ENCODE assay signal across 19 cellular contexts in genomic region chr2:206804326-206804725, GRCh38. TPM values are rescaled to one million over a fixed set of nuclear protein-coding genes. Genes with fewer than 3 reads are reported as not detected.
"Had no signal": no experiment of that assay in that cellular context is flagged by ENCODE, and none has a peak within 500 bp of the region (broad histone marks: within the 10 kb centered on the region; RNA-seq: fewer than 3 reads in every experiment).

No MANE protein-coding gene starts in this region.

- H3K4me3 ChIP-seq: ascending aorta, coronary artery, lung, mucosa of descending colon, right lobe of liver, thoracic aorta, uterus had no signal

- H3K9me3 ChIP-seq: ascending aorta, mucosa of descending colon, right lobe of liver, thoracic aorta, uterus had no signal

- H3K4me1 ChIP-seq: right lobe of liver, uterus had no signal

- H3K27ac ChIP-seq: ascending aorta, coronary artery, right lobe of liver, thoracic aorta had no signal

- DNase-seq: activated CD4-positive, alpha-beta T cell treated with anti-CD3 and anti-CD28 coated beads for 36 hours; activated CD8-positive, alpha-beta memory T cell treated with anti-CD3 and anti-CD28 coated beads, Interleukin-2, amount 50 U/mL, for 48 hours; activated CD8-positive, alpha-beta T cell treated with anti-CD3 and anti-CD28 coated beads for 36 hours; activated naive CD4-positive, alpha-beta T cell; caudate nucleus; effector CD4-positive, alpha-beta T cell; hypothalamus; left cardiac atrium; mucosa of descending colon; naive thymus-derived CD8-positive, alpha-beta T cell; nucleus accumbens; right lobe of liver; stimulated activated naive CD4-positive, alpha-beta T cell treated with Interleukin-2 at 50 U/mL for 16 hours; SW 1271; uterus had no signal

- H3K27me3 Mint-ChIP-seq: activated CD4-positive, alpha-beta T cell treated with anti-CD3 and anti-CD28 coated beads for 36 hours; activated CD8-positive, alpha-beta T cell treated with anti-CD3 and anti-CD28 coated beads for 36 hours had no signal

- H3K4me3 Mint-ChIP-seq: activated CD4-positive, alpha-beta T cell treated with anti-CD3 and anti-CD28 coated beads for 36 hours; activated CD8-positive, alpha-beta T cell treated with anti-CD3 and anti-CD28 coated beads for 36 hours; naive thymus-derived CD8-positive, alpha-beta T cell had no signal

- H3K9me3 Mint-ChIP-seq: activated CD8-positive, alpha-beta T cell treated with anti-CD3 and anti-CD28 coated beads for 36 hours; naive thymus-derived CD8-positive, alpha-beta T cell had no signal

- H3K27me3 ChIP-seq: ascending aorta, right lobe of liver, uterus had no signal

- H3K36me3 ChIP-seq: ascending aorta, right lobe of liver, thoracic aorta, uterus had no signal

- H3K27ac Mint-ChIP-seq: activated CD4-positive, alpha-beta T cell treated with anti-CD3 and anti-CD28 coated beads for 36 hours; activated CD8-positive, alpha-beta T cell treated with anti-CD3 and anti-CD28 coated beads for 36 hours; naive thymus-derived CD8-positive, alpha-beta T cell had no signal

RNA-seq across cellular contexts. Expression of gene MDH1B, which starts 39.2 kb away (rescaled TPM):
- total RNA-seq: ascending aorta had no signal
